Comparison of ENCODE assay signal across 17 cellular contexts in the genomic region with DNA sequence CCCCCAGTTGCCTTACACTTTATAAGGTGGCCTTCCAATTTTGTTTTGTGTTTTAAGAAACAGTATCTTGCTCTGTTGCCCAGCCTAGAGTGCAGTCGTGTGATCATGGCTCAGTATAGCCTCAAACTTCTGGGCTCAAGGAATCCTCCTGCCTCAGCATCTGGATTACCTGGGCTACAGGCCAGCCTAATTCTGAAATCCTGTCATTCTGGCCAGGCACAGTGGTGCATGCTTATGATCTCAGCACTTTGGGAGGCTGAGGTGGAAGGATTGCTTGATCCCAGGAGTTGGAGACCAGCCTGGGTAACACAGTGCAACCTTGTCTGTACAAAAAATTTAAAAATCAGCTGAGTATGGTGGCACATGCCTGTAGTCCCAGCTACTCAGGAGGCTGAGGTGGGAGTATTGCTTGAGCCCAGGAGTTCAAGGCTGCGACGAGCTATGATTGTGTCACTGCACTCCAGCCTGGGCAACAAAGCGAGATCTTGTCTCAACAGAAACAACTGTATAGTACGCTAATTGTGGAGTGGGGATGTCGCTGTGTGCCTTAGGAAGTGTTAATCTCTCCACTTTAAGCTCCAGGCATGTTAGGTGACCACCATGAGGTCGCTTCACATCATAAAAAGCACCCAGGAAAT. TPM values are rescaled to one million over a fixed set of nuclear protein-coding genes. Genes with fewer than 3 reads are reported as not detected.
DNase-seq lines count a peak whose midpoint lies in the region; FAIRE-seq and TF ChIP-seq lines count a peak whose summit lies in the region.
"Had no signal": no experiment of that assay in that cellular context is flagged by ENCODE, and none has a peak within 500 bp of the region (broad histone marks: within the 10 kb centered on the region; RNA-seq: fewer than 3 reads in every experiment).

No MANE protein-coding gene starts in this region.

- TF ChIP-seq CTCF in Caco-2 (IDR thresholded peaks at IDR 0.05; ENCODE audit: insufficient read depth in 1 of 2, low read depth in 1 of 2, low read length in 1 of 2, severe bottlenecking in 1 of 2, unreplicated experiment in 1 of 2): no peak
- TF ChIP-seq CTCF in stomach (IDR thresholded peaks at IDR 0.05): no peak
- TF ChIP-seq CTCF in ascending aorta (IDR thresholded peaks at IDR 0.05): no peak

- H3K9me3 ChIP-seq in Caco-2: no peaks in the 10 kb centered on the region
- no peaks in the 10 kb centered on the region for H3K9me3 ChIP-seq in mucosa of rectum (ENCODE audit: control insufficient read depth in 2 of 2, low read length in 2 of 2)
- no peaks in the 10 kb centered on the region for H3K9me3 ChIP-seq in stomach
- H3K9me3 ChIP-seq in ascending aorta: peaks cover 0 to 1% of the 10 kb centered on the region in 2 donors

- no peak for FAIRE-seq in urothelium cell line (lab: Jason Lieb, UNC)
- FAIRE-seq: H54 had no signal

- H3K27ac ChIP-seq in mucosa of rectum (ENCODE audit: low read depth in 2 of 2, low read length in 2 of 2) (peak overlapping the region; percentile 83 to 88), stomach (peak overlapping the region; percentile 68 to 95 (median 83)), ascending aorta (no peak overlapping the region)
- H3K27ac ChIP-seq: KMS-11 had no signal

- H3K36me3 ChIP-seq in Caco-2 (ENCODE audit: control insufficient read depth, insufficient read depth, low read length): no peaks in the 10 kb centered on the region
- H3K36me3 ChIP-seq in mucosa of rectum (ENCODE audit: control insufficient read depth in 2 of 2, insufficient read depth in 2 of 2, low read length in 2 of 2): no peaks in the 10 kb centered on the region
- H3K36me3 ChIP-seq in stomach: no peaks in the 10 kb centered on the region
- H3K36me3 ChIP-seq in ascending aorta: no peaks in the 10 kb centered on the region

- WGBS in stomach, 5 donors: 86 to 94% (median 91%) methylated on average over 7 of the region's 7 CpGs

- peak overlapping the region; percentile 95 for H3K27ac Mint-ChIP-seq in Caco-2 (ENCODE audit: unreplicated experiment)
- H3K27ac Mint-ChIP-seq: HFFc6 had no signal

- no peak overlapping the region for H3K9ac ChIP-seq in mucosa of rectum (ENCODE audit: low read depth in 1 of 2, low read length in 2 of 2)
- H3K9ac ChIP-seq: KMS-11 had no signal

- POLR2A ChIA-PET in Caco-2 (lab: Charles Lee): interaction anchor here (1.1 kb wide), 1 partner anchor 16 kb away, joined by 3 read pairs; no protein-coding TSS in a partner anchor

- H3K27me3 ChIP-seq in Caco-2 (replicated peaks; ENCODE audit: control insufficient read depth, insufficient read depth, low read length): no peaks in the 10 kb centered on the region
- H3K27me3 ChIP-seq in mucosa of rectum (ENCODE audit: control insufficient read depth in 2 of 2, insufficient read depth in 2 of 2, low read length in 2 of 2): no peaks in the 10 kb centered on the region
- H3K27me3 ChIP-seq in stomach: no peaks in the 10 kb centered on the region
- H3K27me3 ChIP-seq in ascending aorta: no peaks in the 10 kb centered on the region

- H3K27me3 Mint-ChIP-seq in Caco-2 (ENCODE audit: insufficient read depth, unreplicated experiment): no peaks in the 10 kb centered on the region

- intact Hi-C loops in Caco-2 (cut with micrococcal nuclease; ENCODE audit: unreplicated experiment): loop anchor here (1.0 kb wide), 1 partner anchor 25 kb away; a partner anchor contains a TSS
- intact Hi-C loops in stomach (cut with DNase I; ENCODE audit: low total_unique reads): no loop called here
- intact Hi-C loops in ascending aorta (cut with DNase I): no loop called here

- TF ChIP-seq EP300 in stomach (IDR thresholded peaks at IDR 0.05): no peak

- H3K4me1 Mint-ChIP-seq in Caco-2 (ENCODE audit: low read depth, unreplicated experiment): peaks cover 19% of the 10 kb centered on the region

- no peak for TF ChIP-seq POLR2A in stomach (IDR thresholded peaks at IDR 0.05)

- peak overlapping the region; percentile 70 for H3K4me3 Mint-ChIP-seq in Caco-2 (ENCODE audit: unreplicated experiment)
- H3K4me3 Mint-ChIP-seq: HFFc6 had no signal

- CTCF ChIA-PET in Caco-2 (lab: Charles Lee): interaction anchor here (1.6 to 3.6 kb wide), 2 partner anchors 21 to 25 kb away, joined by 10 to 43 read pairs; a partner anchor contains a TSS

- DNase-seq in Caco-2 (no peak), kidney glomerular epithelial cell (lab: John Stamatoyannopoulos, UW) (peak; percentile 46), stomach (no peak), ascending aorta (ENCODE audit: low spot score in 2 of 2) (no peak), dedifferentiated amniotic fluid mesenchymal stem cell (ENCODE audit: extremely low spot score) (no peak), NCI-H1694 treated with DMSO at 0.1 percent for 48 hours (lab: John Stamatoyannopoulos, UW) (no peak), urothelium cell line (ENCODE audit: low spot score) (no peak)
- DNase-seq: C1 segment of cervical spinal cord, HFFc6, NCI-H1048, NCI-H1436 treated with DMSO at 0.1 percent for 48 hours, NCI-H2081, NCI-H524, Right ventricle myocardium superior had no signal

- BruUV-seq in Caco-2 (replicated peaks; lab: Mats Ljungman, UMichigan): no TSS peak

- peaks cover 33% of the 10 kb centered on the region for H3K4me1 ChIP-seq in Caco-2
- H3K4me1 ChIP-seq in mucosa of rectum (ENCODE audit: control insufficient read depth in 2 of 2, insufficient read depth in 2 of 2, low read length in 2 of 2): peaks cover 12 to 16% of the 10 kb centered on the region in 2 donors
- H3K4me1 ChIP-seq in stomach: peaks cover 6 to 22% (median 17%) of the 10 kb centered on the region in 4 donors
- no peaks in the 10 kb centered on the region for H3K4me1 ChIP-seq in ascending aorta

- H3K9me3 Mint-ChIP-seq in Caco-2 (ENCODE audit: unreplicated experiment): peaks cover 9% of the 10 kb centered on the region

- peaks cover 26% of the 10 kb centered on the region for H3K36me3 Mint-ChIP-seq in Caco-2 (ENCODE audit: insufficient read depth, unreplicated experiment)

- H3K4me3 ChIP-seq in Caco-2 (ENCODE audit: low read depth, low read length): no peak overlapping the region
- H3K4me3 ChIP-seq in mucosa of rectum (ENCODE audit: low read length in 2 of 2): no peak overlapping the region
- H3K4me3 ChIP-seq in stomach: no peak overlapping the region
- no peak overlapping the region for H3K4me3 ChIP-seq in ascending aorta

RNA-seq across cellular contexts. Expression of a gene that starts 24.7 kb away (rescaled TPM):
- 82.8 and 89.9 TPM in 2 replicates for total RNA-seq in Caco-2 (2022)
- 100 to 1,000 TPM in 1 of 5 donors, 10 to 100 TPM in 4; 60.2 to 182 (median 62.9) TPM for total RNA-seq in stomach
- polyA plus RNA-seq in stomach: 1 to 10 TPM; 7.5 to 9.1 (median 8.6) TPM
- total RNA-seq in ascending aorta: 44.2 TPM

Comparison
In these comparisons a context has a peak if more than half of its experiments do, and no peak if none do; other contexts are left out.
1. H3K27ac ChIP-seq: peak in mucosa of rectum (2 of 2) and stomach (5 of 5); none in ascending aorta (0 of 2).